In the genomic region with DNA sequence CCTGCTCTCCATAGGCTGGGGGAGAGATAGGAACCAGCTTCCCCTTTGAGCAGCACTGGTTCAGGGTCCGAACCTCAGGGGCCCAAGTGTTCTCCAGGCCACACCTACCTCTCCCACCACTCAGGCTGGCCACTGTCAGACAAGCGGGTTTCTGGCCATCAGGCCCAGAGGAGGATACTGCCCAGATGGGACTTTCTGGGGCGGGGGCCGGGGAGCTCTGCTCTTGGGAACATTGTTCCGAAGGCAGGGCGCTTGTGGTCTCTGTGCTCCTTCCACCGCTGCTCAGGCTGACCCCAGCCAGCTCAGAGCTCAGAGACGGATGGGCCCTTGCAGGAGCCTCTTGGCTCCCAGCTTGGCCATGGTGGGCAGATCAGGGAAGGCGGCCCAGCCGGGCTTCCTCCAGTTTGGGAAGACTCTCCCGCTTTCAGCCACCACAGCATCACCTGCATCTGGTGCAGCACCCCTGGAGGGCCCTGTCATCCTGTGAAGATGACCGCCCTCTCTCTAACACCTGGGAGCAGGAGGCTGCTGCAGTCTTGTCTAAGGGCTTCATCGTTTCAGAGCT, we compare ENCODE assay signal across 23 cellular contexts.
"Had no signal": no experiment of that assay in that cellular context is flagged by ENCODE, and none has a peak within 500 bp of the region (broad histone marks: within the 10 kb centered on the region; RNA-seq: fewer than 3 reads in every experiment).

No MANE protein-coding gene starts in this region.

- H3K4me3 ChIP-seq: SJSA1, SK-N-MC had no signal

- H3K27ac ChIP-seq: HL-60, SJSA1, SK-N-MC had no signal

- H3K9me3 ChIP-seq: SJSA1 had no signal

- H3K27me3 ChIP-seq: SJSA1 had no signal

- DNase-seq: Kasumi-1, KG1, MV-4-11, NCI-H1048, NCI-H1105 treated with DMSO at 0.1 percent for 48 hours, NCI-H1417 treated with DMSO at 0.1 percent for 48 hours, NCI-H146, NCI-H1694 treated with DMSO at 0.1 percent for 48 hours, NCI-H2029, NCI-H2081 treated with DMSO at 0.1 percent for 48 hours, NCI-H2171, NCI-H226, NCI-H446, NCI-H510A, NCI-H524 treated with DMSO at 0.1 percent for 48 hours, NCI-H69, NCI-H774, Right ventricle myocardium superior, RPMI8226, SIG-M5 had no signal

- H3K36me3 ChIP-seq: SJSA1 had no signal
